Comparison of ENCODE assay signal across 27 cellular contexts in the genomic region with DNA sequence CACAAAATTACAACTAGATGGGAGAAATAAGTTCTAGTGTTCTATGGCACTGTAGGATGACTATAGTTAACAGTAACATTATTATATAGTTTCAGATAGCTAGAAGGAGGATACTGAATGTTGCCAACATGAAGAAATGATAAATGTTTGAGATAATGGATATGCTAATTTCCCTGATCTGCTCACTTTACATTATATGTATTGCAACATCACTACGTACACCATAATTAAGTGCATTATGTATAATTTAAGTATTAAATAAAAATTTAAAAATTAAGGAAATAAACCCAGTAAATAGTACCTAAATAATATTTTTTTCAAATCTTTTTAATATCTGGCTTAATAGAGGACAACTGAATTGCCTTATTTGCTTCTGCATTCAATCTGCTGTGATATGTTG.
DNase-seq lines count a peak whose midpoint lies in the region; ATAC-seq, FAIRE-seq and TF ChIP-seq lines count a peak whose summit lies in the region.
"Had no signal": no experiment of that assay in that cellular context is flagged by ENCODE, and none has a peak within 500 bp of the region (broad histone marks: within the 10 kb centered on the region; RNA-seq: fewer than 3 reads in every experiment).

No MANE protein-coding gene starts in this region.

- no peak for TF ChIP-seq POLR2A in A549 (IDR thresholded peaks at IDR 0.05; ENCODE audit: low read length)
- TF ChIP-seq POLR2A in gastrocnemius medialis (IDR thresholded peaks at IDR 0.05): no peak

- no peaks in the 10 kb centered on the region for H3K27me3 ChIP-seq in gastrocnemius medialis
- H3K27me3 ChIP-seq: BLaER1 treated with 17β-estradiol and CSF1 and Interleukin-3, amounts not matched to agents 10 nM and 100 nM had no signal

- POLR2A ChIA-PET in A549 (lab: Yijun Ruan, JAX): no interaction called here

- FAIRE-seq in A549 (lab: Jason Lieb, UNC) (peak; percentile 76), D721Med (lab: Jason Lieb, UNC) (peak; percentile 67), colon (lab: Jason Lieb, UNC) (peak; percentile 28)
- FAIRE-seq: A204.1, GM12878, GM12892, GM18507 had no signal

- ATAC-seq in A549 (no peak), gastrocnemius medialis (no peak)
- ATAC-seq: CD8-positive, alpha-beta T cell; GM12878 had no signal

- CTCF ChIA-PET in A549 (lab: Yijun Ruan, JAX): interaction anchor here (0.7 to 1.0 kb wide), 2 partner anchors 15 to 462 kb away, joined by 3 to 4 read pairs; no protein-coding TSS in a partner anchor

- H3K4me2 ChIP-seq in A549: no peak overlapping the region
- H3K4me2 ChIP-seq: BLaER1 treated with 17β-estradiol and CSF1 and Interleukin-3, amounts not matched to agents 10 nM and 100 nM had no signal

- TF ChIP-seq EP300 in A549 (IDR thresholded peaks at IDR 0.05): no peak

- H3K36me3 ChIP-seq in SK-N-MC (ENCODE audit: insufficient read depth, low read length): no peaks in the 10 kb centered on the region
- no peaks in the 10 kb centered on the region for H3K36me3 ChIP-seq in gastrocnemius medialis

- no peak overlapping the region for H3K9ac ChIP-seq in SK-N-MC (ENCODE audit: insufficient read length)
- H3K9ac ChIP-seq: BLaER1 treated with 17β-estradiol and CSF1 and Interleukin-3, amounts not matched to agents 10 nM and 100 nM had no signal

- WGBS in A549 (ENCODE audit: missing lambda C conversion rate): 91% methylated on average over 1 of the region's 1 CpG

- no peaks in the 10 kb centered on the region for H3K4me1 ChIP-seq in A549
- H3K4me1 ChIP-seq in gastrocnemius medialis: peaks cover 0 to 6% of the 10 kb centered on the region in 2 donors

- TF ChIP-seq CTCF in A549 (IDR thresholded peaks at IDR 0.05): no peak
- TF ChIP-seq CTCF in D721Med (IDR thresholded peaks at IDR 0.05; ENCODE audit: insufficient read depth, missing control alignments): no peak
- no peak for TF ChIP-seq CTCF in gastrocnemius medialis (IDR thresholded peaks at IDR 0.05 in 4 of 5, conservative IDR thresholded peaks at IDR 0.05 in 1 of 5)

- H3K4me3 ChIP-seq in A549: no peak overlapping the region
- no peak overlapping the region for H3K4me3 ChIP-seq in SK-N-MC
- no peak overlapping the region for H3K4me3 ChIP-seq in gastrocnemius medialis
- H3K4me3 ChIP-seq: BLaER1 treated with 17β-estradiol and CSF1 and Interleukin-3, amounts not matched to agents 10 nM and 100 nM; GM12878 had no signal

- DNase-seq in A549 (ENCODE audit: low read depth in 1 of 2, low spot score in 1 of 2) (no peak), D721Med (ENCODE audit: insufficient read length, low spot score) (no peak), SK-N-MC (ENCODE audit: low read depth, low spot score) (no peak), NCI-H2029 treated with DMSO at 0.1 percent for 48 hours (lab: John Stamatoyannopoulos, UW) (no peak), NCI-H1048 (lab: John Stamatoyannopoulos, UW) (no peak), gastrocnemius medialis (no peak)
- DNase-seq in activated CD4-positive, alpha-beta T cell treated with anti-CD3 and anti-CD28 coated beads, Interleukin-2, amount 50 U/mL, for 4 hours: no peak
- DNase-seq: 8988T; AML-193; Caco-2; Calu3; CD4-positive, alpha-beta T cell; CD8-positive, alpha-beta T cell; DMS 273 treated with DMSO at 0.1 percent for 48 hours; DMS153; DMS53; DMS79; DND-41; EL; GDM1 had no signal

- in situ Hi-C loops in gastrocnemius medialis (cut with MboI; ENCODE audit: low sequenced_read_pairs in 4 of 4): no loop called here

- no peak for TF ChIP-seq RAD21 in A549 (conservative IDR thresholded peaks at IDR 0.05 in 1 of 2, IDR thresholded peaks at IDR 0.05 in 1 of 2)

- intact Hi-C loops in gastrocnemius medialis (cut with DNase I; ENCODE audit: low total_unique reads): no loop called here

- H3K27ac ChIP-seq in A549 (no peak overlapping the region), SK-N-MC (peak overlapping the region; percentile 34; the same call in 1 of the 2 replicates), gastrocnemius medialis (no peak overlapping the region)
- H3K27ac ChIP-seq: BLaER1 treated with 17β-estradiol and CSF1 and Interleukin-3, amounts not matched to agents 10 nM and 100 nM; C4-2B had no signal

- H3K9me3 ChIP-seq in A549 (no peaks in the 10 kb centered on the region), SK-N-MC (ENCODE audit: low read depth, low read length) (no peaks in the 10 kb centered on the region), gastrocnemius medialis (no peaks in the 10 kb centered on the region)
- H3K9me3 ChIP-seq: Caco-2 had no signal

TF ChIP-seq in A549, 52 proteins besides CTCF, POLR2A, EP300 and RAD21:
- TF ChIP-seq MAZ (IDR thresholded peaks at IDR 0.05; ENCODE audit: borderline replicate concordance, low read depth, low read length) (no peak), MYC (IDR thresholded peaks at IDR 0.05; ENCODE audit: borderline replicate concordance, low read length) (no peak), KDM1A (IDR thresholded peaks at IDR 0.05; ENCODE audit: low read depth) (no peak), CHD2 (IDR thresholded peaks at IDR 0.05; ENCODE audit: low read length, partially characterized antibody) (no peak), HOXA7 (CRISPR knock-in tag; IDR thresholded peaks at IDR 0.05) (no peak), ZNF302 (CRISPR knock-in tag; IDR thresholded peaks at IDR 0.05) (no peak), RNF2 (IDR thresholded peaks at IDR 0.05; ENCODE audit: borderline replicate concordance, low read depth) (no peak), FOXS1 (CRISPR knock-in tag; IDR thresholded peaks at IDR 0.05) (no peak), CHD4 (IDR thresholded peaks at IDR 0.05; ENCODE audit: borderline replicate concordance) (no peak), FOSB (CRISPR knock-in tag; IDR thresholded peaks at IDR 0.05) (no peak), RARB (CRISPR knock-in tag; IDR thresholded peaks at IDR 0.05) (no peak), HDAC2 (IDR thresholded peaks at IDR 0.05) (no peak), EHMT2 (IDR thresholded peaks at IDR 0.05; ENCODE audit: low read depth) (no peak), HOXB5 (CRISPR knock-in tag; IDR thresholded peaks at IDR 0.05) (no peak), JUN (IDR thresholded peaks at IDR 0.05) (no peak), HEYL (CRISPR knock-in tag; IDR thresholded peaks at IDR 0.05) (no peak)
- TF ChIP-seq, protein P1, sequence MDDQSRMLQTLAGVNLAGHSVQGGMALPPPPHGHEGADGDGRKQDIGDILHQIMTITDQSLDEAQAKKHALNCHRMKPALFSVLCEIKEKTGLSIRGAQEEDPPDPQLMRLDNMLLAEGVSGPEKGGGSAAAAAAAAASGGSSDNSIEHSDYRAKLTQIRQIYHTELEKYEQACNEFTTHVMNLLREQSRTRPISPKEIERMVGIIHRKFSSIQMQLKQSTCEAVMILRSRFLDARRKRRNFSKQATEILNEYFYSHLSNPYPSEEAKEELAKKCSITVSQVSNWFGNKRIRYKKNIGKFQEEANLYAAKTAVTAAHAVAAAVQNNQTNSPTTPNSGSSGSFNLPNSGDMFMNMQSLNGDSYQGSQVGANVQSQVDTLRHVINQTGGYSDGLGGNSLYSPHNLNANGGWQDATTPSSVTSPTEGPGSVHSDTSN (IDR thresholded peaks at IDR 0.05): no peak
- TF ChIP-seq, protein P2, sequence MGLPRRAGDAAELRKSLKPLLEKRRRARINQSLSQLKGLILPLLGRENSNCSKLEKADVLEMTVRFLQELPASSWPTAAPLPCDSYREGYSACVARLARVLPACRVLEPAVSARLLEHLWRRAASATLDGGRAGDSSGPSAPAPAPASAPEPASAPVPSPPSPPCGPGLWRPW (IDR thresholded peaks at IDR 0.05): no peak
- TF ChIP-seq, protein P3, sequence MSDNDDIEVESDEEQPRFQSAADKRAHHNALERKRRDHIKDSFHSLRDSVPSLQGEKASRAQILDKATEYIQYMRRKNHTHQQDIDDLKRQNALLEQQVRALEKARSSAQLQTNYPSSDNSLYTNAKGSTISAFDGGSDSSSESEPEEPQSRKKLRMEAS (IDR thresholded peaks at IDR 0.05): no peak
TF ChIP-seq in A549: peak in this region for 0.
